In the genomic region with DNA sequence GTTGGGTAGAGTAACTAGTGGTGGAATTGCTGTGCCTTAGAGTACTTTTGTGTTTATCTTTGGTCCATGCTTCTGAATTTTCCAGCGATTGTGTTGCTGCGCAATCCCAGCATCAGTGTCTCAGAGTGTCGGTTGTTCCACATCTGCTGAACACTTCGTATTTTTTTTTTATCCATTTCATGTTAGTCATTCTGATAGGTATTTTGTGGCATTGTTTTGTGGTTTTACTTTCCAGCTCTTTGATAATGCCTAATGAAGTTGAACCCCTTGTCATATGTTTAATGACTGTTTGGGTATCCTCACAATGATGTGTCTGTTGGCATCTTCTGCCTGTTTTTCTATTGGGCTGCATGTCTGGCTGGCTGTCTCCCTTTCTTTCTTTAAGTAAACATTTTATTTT, we compare ENCODE assay signal across 25 cellular contexts. TPM values are rescaled to one million over a fixed set of nuclear protein-coding genes. Genes with fewer than 3 reads are reported as not detected.
A peak's percentile ranks its signal among the peaks of the same experiment; 100 is the strongest.
DNase-seq lines count a peak whose midpoint lies in the region; ATAC-seq, FAIRE-seq and TF ChIP-seq lines count a peak whose summit lies in the region.
"Had no signal": no experiment of that assay in that cellular context is flagged by ENCODE, and none has a peak within 500 bp of the region (broad histone marks: within the 10 kb centered on the region; RNA-seq: fewer than 3 reads in every experiment).

No MANE protein-coding gene starts in this region.

- no peak for FAIRE-seq in GM12891 (lab: Jason Lieb, UNC)

- TF ChIP-seq POLR2A in GM12891 (IDR thresholded peaks at IDR 0.05; ENCODE audit: low read depth, low read length) = no peak

- TF ChIP-seq CTCF in AG10803 (conservative IDR thresholded peaks at IDR 0.05; ENCODE audit: low read length) = no peak
- no peak for TF ChIP-seq CTCF in astrocyte of the spinal cord (IDR thresholded peaks at IDR 0.05; ENCODE audit: low read depth, low read length)

- DNase-seq in AG10803 (ENCODE audit: low read depth) (peak; percentile 75), LHCN-M2 (ENCODE audit: low read depth) (peak; percentile 73), astrocyte of the spinal cord (ENCODE audit: low read depth, low spot score) (peak; percentile 71), kidney tubule cell (ENCODE audit: low spot score) (peak; percentile 74), GM12891 (ENCODE audit: insufficient read length, low spot score) (no peak), C1 segment of cervical spinal cord (lab: John Stamatoyannopoulos, UW) (no peak)
- DNase-seq in activated naive CD4-positive, alpha-beta T cell treated with Interleukin-2 at 50 U/mL for 16 hours = no peak
- DNase-seq: activated CD4-positive, alpha-beta T cell treated with anti-CD3 and anti-CD28 coated beads for 48 hours; activated CD8-positive, alpha-beta memory T cell treated with anti-CD3 and anti-CD28 coated beads, Interleukin-2, amount 50 U/mL, for 4 hours; activated gamma-delta T cell treated with Interleukin-2 at 50 U/mL for 16 hours; amygdala; CD4-positive, CD25-positive, alpha-beta regulatory T cell; cerebellar nuclear complex; DMS79; effector memory CD8-positive, alpha-beta T cell; foreskin melanocyte; left colon; NCI-H1417; NCI-H2171 treated with DMSO at 0.1 percent for 48 hours; NCI-H774; retina; stimulated activated CD4-positive, alpha-beta T cell treated with anti-CD3 and anti-CD28 coated beads, Interleukin-15, amount 100 ng/mL, for 24 hours; thyroid gland had no signal

- ATAC-seq in GM18520 (IDR thresholded peaks at IDR 0.05; ENCODE audit: unreplicated experiment) = no peak
- ATAC-seq: effector memory CD8-positive, alpha-beta T cell; left colon; stimulated activated memory B cell treated with anti-CD40 and anti-IgM and Interleukin-4, amounts not matched to agents 10 μg/mL and 1 μg/mL and 100 μg/mL, for 72 hours had no signal

- no peak overlapping the region for H3K4me3 ChIP-seq in AG10803 (ENCODE audit: low read length)
- no peak overlapping the region for H3K4me3 ChIP-seq in astrocyte of the spinal cord (ENCODE audit: low read depth, low read length)
- H3K4me3 ChIP-seq: thyroid gland had no signal

- in situ Hi-C loops in astrocyte of the spinal cord (cut with HindIII; ENCODE audit: low sequenced_read_pairs) = no loop called here

TF ChIP-seq in GM12891, 5 proteins besides CTCF, POLR2A, EP300 and RAD21:
- no peak for TF ChIP-seq TAF1 (IDR thresholded peaks at IDR 0.05; ENCODE audit: low read depth, low read length)
- no peak for TF ChIP-seq POU2F2 (IDR thresholded peaks at IDR 0.05; ENCODE audit: low read depth, low read length)
- no peak for TF ChIP-seq POLR2AphosphoS5 (IDR thresholded peaks at IDR 0.05; ENCODE audit: low read depth, low read length)
- no peak for TF ChIP-seq PAX5 (IDR thresholded peaks at IDR 0.05; ENCODE audit: insufficient read depth, low read length, severe bottlenecking)
- no peak for TF ChIP-seq SPI1 (IDR thresholded peaks at IDR 0.05; ENCODE audit: low read depth, low read length)

RNA-seq across cellular contexts. Expression of gene TUFT1, which starts 13.6 kb away (rescaled TPM):
- total RNA-seq in LHCN-M2 (2014; rRNA removed) = 7.8 and 7.9 TPM in 2 replicates
- polyA plus RNA-seq in LHCN-M2 (2012) = 17.2 TPM
- 0.35 TPM for polyA plus RNA-seq in GM12891 (2012; ENCODE audit: low read depth, missing spikeins)

RNA-seq across cellular contexts. Expression of gene CGN, which starts 42.5 kb away (rescaled TPM):
- total RNA-seq in LHCN-M2 (2014; rRNA removed) = 0.06 and 0.34 TPM in 2 replicates
- polyA plus RNA-seq in LHCN-M2 (2012) = 0.16 TPM
- 1.1 TPM for polyA plus RNA-seq in GM12891 (2012; ENCODE audit: low read depth, missing spikeins)

RNA-seq across cellular contexts. Expression of gene SNX27, which starts 58.2 kb away (rescaled TPM):
- 19.8 and 22.6 TPM in 2 replicates for total RNA-seq in LHCN-M2 (2014; rRNA removed)
- polyA plus RNA-seq in LHCN-M2 (2012) = 8.3 TPM
- 2.6 TPM for polyA plus RNA-seq in GM12891 (2012; ENCODE audit: low read depth, missing spikeins)

Comparison
In these comparisons a context has a peak if more than half of its experiments do, and no peak if none do; other contexts are left out.
1. DNase-seq: peak in AG10803 (single experiment), LHCN-M2 (single experiment), astrocyte of the spinal cord (single experiment) and kidney tubule cell (single experiment); none in GM12891 (single experiment), activated naive CD4-positive, alpha-beta T cell treated with Interleukin-2 at 50 U/mL for 16 hours (single experiment) and C1 segment of cervical spinal cord (0 of 14).